13 cellular contexts compared by ENCODE assay signal in the genomic region with DNA sequence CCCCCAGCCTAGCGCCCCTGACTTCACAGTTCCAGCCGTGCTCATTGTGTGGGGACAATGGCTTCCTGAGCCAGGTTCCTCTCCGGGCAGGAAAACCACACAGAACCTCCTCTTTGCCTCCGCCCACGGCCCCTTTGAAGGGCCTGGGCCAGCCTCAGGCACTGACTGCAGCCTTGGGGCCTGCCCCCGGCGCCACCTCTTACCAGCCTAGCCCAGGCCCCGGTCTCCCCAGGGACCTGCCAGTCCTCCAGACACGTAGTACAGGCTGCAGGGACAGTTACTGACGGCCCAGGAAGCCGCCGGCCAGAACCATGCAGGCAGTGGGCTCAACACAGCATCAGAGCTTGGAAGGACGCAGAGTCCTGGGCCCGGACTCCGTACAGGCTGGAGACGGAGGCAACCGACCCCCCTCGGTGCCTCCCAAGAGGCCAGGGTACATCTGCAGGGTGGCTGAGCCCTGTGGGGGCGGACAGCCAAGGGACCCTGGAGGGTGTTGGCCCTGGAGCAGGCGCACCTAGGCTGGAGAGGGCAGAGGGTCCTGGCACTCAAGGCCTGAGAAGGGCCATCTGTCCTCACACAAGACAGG. TPM values are rescaled to one million over a fixed set of nuclear protein-coding genes. Genes with fewer than 3 reads are reported as not detected.
A peak's percentile ranks its signal among the peaks of the same experiment; 100 is the strongest.
DNase-seq lines count a peak whose midpoint lies in the region; ATAC-seq, FAIRE-seq and TF ChIP-seq lines count a peak whose summit lies in the region.
"Had no signal": no experiment of that assay in that cellular context is flagged by ENCODE, and none has a peak within 500 bp of the region (broad histone marks: within the 10 kb centered on the region; RNA-seq: fewer than 3 reads in every experiment).

No MANE protein-coding gene starts in this region.

- H3K9me3 ChIP-seq in HepG2 (ENCODE audit: low read length) (no peaks in the 10 kb centered on the region), right lobe of liver (no peaks in the 10 kb centered on the region), kidney (ENCODE audit: control insufficient read depth in 1 of 2, low read length in 2 of 2) (no peaks in the 10 kb centered on the region), OCI-LY7 (ENCODE audit: low read length) (no peaks in the 10 kb centered on the region)
- H3K9me3 ChIP-seq: transverse colon had no signal

- TF ChIP-seq POLR2A in HepG2 (IDR thresholded peaks at IDR 0.05; ENCODE audit: insufficient read depth in 1 of 2, low read depth in 2 of 2, low read length in 2 of 2) (no peak), right lobe of liver (IDR thresholded peaks at IDR 0.05) (no peak)

- H3K4me1 Mint-ChIP-seq in activated naive CD4-positive, alpha-beta T cell treated with anti-CD3 and anti-CD28 coated beads, Interleukin-2, amount 10 ng/mL, durations not matched to agents 7 days and 5 days: peaks cover 25% of the 10 kb centered on the region
- H3K4me1 Mint-ChIP-seq in stimulated activated naive CD8-positive, alpha-beta T cell treated with anti-CD3 and anti-CD28 coated beads, Interleukin-15, Interleukin-2, amounts not matched to agents 100 ng/mL and 50 ng/mL, for 24 hours (ENCODE audit: low read depth): peaks cover 14% of the 10 kb centered on the region

- H3K9me2 ChIP-seq in OCI-LY7 (ENCODE audit: insufficient read depth, low read length): no peaks in the 10 kb centered on the region

- no peak overlapping the region for H2AFZ ChIP-seq in HepG2 (ENCODE audit: low read length)
- H2AFZ ChIP-seq in OCI-LY7 (ENCODE audit: low read length): no peak overlapping the region

- H3K4me3 ChIP-seq in HepG2 (replicated peaks in 1 of 3; ENCODE audit: insufficient read depth in 1 of 3, low read depth in 2 of 3, low read length in 3 of 3) (peak overlapping the region in 1 of 3 experiments; percentile 36; a peak in 1 of 6 replicates), right lobe of liver (no peak overlapping the region), kidney (ENCODE audit: low read length in 2 of 2) (no peak overlapping the region), OCI-LY7 (ENCODE audit: low read depth, low read length, poor library complexity, severe bottlenecking) (no peak overlapping the region)
- H3K4me3 ChIP-seq: transverse colon had no signal

- no peak for TF ChIP-seq EP300 in HepG2 (IDR thresholded peaks at IDR 0.05; ENCODE audit: low read depth in 2 of 2, low read length in 2 of 2)
- no peak for TF ChIP-seq EP300 in HepG2 (CRISPR knock-in tag; IDR thresholded peaks at IDR 0.05; ENCODE audit: borderline replicate concordance)

- no peak for DNase-seq in HepG2 (ENCODE audit: low spot score)
- no peak for DNase-seq in right lobe of liver
- DNase-seq in NCI-H526 treated with DMSO at 0.1 percent for 48 hours (lab: John Stamatoyannopoulos, UW): peak; percentile 18
- peak; percentile 68 for DNase-seq in activated naive CD4-positive, alpha-beta T cell treated with anti-CD3 and anti-CD28 coated beads, Interleukin-2, amount 10 ng/mL, durations not matched to agents 7 days and 5 days
- no peak for DNase-seq in kidney tubule cell (ENCODE audit: low spot score)
- DNase-seq in kidney: no peak
- no peak for DNase-seq in OCI-LY7 (ENCODE audit: low spot score)
- DNase-seq: stimulated activated CD4-positive, alpha-beta T cell treated with anti-CD3 and anti-CD28 coated beads, Interleukin-1b, Interleukin-23, amount 100 ng/mL, for 48 hours; transverse colon had no signal

- peak; percentile 7 for ATAC-seq in HepG2
- no peak for ATAC-seq in right lobe of liver

- CTCF ChIA-PET in HepG2 (lab: Yijun Ruan, JAX; ENCODE audit: low intra/inter-chr PET ratio, low total read pairs) (interaction anchor here (1.6 to 1.7 kb wide), 2 partner anchors 150 kb away, joined by 7 to 12 read pairs; no protein-coding TSS in a partner anchor), OCI-LY7 (lab: Charles Lee; ENCODE audit: unreplicated experiment) (no interaction called here)
- CTCF ChIA-PET in activated naive CD4-positive, alpha-beta T cell treated with anti-CD3 and anti-CD28 coated beads, Interleukin-2, amount 10 ng/mL, durations not matched to agents 7 days and 5 days (lab: Charles Lee): interaction anchor here (0.9 to 5.6 kb wide), 7 partner anchors 112 to 149 kb away, joined by 3 to 31 read pairs (median 4); a partner anchor contains a TSS

- no CpG with 5 or more reads among the region's 20 CpGs for WGBS in HepG2 (ENCODE audit: low lambda C conversion rate)
- 20% methylated on average over 2 of the region's 20 CpGs for WGBS in right lobe of liver (ENCODE audit: insufficient coverage, low coverage, low lambda C conversion rate, missing lambda C conversion rate)

- H3K27ac ChIP-seq in HepG2 (ENCODE audit: extremely low read length, insufficient read depth, low read length): no peak overlapping the region
- no peak overlapping the region for H3K27ac ChIP-seq in right lobe of liver
- H3K27ac ChIP-seq in kidney (ENCODE audit: low read depth in 2 of 2, low read length in 2 of 2): no peak overlapping the region
- no peak overlapping the region for H3K27ac ChIP-seq in OCI-LY7 (ENCODE audit: low read depth, low read length, poor library complexity, severe bottlenecking)
- H3K27ac ChIP-seq: transverse colon, VCaP had no signal

- no peaks in the 10 kb centered on the region for H3K9me3 Mint-ChIP-seq in activated naive CD4-positive, alpha-beta T cell treated with anti-CD3 and anti-CD28 coated beads, Interleukin-2, amount 10 ng/mL, durations not matched to agents 7 days and 5 days
- no peaks in the 10 kb centered on the region for H3K9me3 Mint-ChIP-seq in stimulated activated naive CD8-positive, alpha-beta T cell treated with anti-CD3 and anti-CD28 coated beads, Interleukin-15, Interleukin-2, amounts not matched to agents 100 ng/mL and 50 ng/mL, for 24 hours
- H3K9me3 Mint-ChIP-seq: CD4-positive, alpha-beta memory T cell had no signal

- no peak overlapping the region for H3K4me3 Mint-ChIP-seq in activated naive CD4-positive, alpha-beta T cell treated with anti-CD3 and anti-CD28 coated beads, Interleukin-2, amount 10 ng/mL, durations not matched to agents 7 days and 5 days
- H3K4me3 Mint-ChIP-seq in stimulated activated naive CD8-positive, alpha-beta T cell treated with anti-CD3 and anti-CD28 coated beads, Interleukin-15, Interleukin-2, amounts not matched to agents 100 ng/mL and 50 ng/mL, for 24 hours: peak overlapping the region; percentile 20

- TF ChIP-seq CTCF in HepG2 (CRISPR knock-in tag; IDR thresholded peaks at IDR 0.05): no peak
- no peak for TF ChIP-seq CTCF in right lobe of liver (IDR thresholded peaks at IDR 0.05)
- TF ChIP-seq CTCF in kidney (IDR thresholded peaks at IDR 0.05; ENCODE audit: borderline replicate concordance, extremely low read depth, insufficient read depth): no peak
- TF ChIP-seq CTCF in OCI-LY7 (conservative IDR thresholded peaks at IDR 0.05; ENCODE audit: low read length): no peak

- no peak overlapping the region for H3K27ac Mint-ChIP-seq in activated naive CD4-positive, alpha-beta T cell treated with anti-CD3 and anti-CD28 coated beads, Interleukin-2, amount 10 ng/mL, durations not matched to agents 7 days and 5 days
- no peak overlapping the region for H3K27ac Mint-ChIP-seq in stimulated activated naive CD8-positive, alpha-beta T cell treated with anti-CD3 and anti-CD28 coated beads, Interleukin-15, Interleukin-2, amounts not matched to agents 100 ng/mL and 50 ng/mL, for 24 hours

- in situ Hi-C loops in HepG2 (cut with HindIII; ENCODE audit: extremely low pct_ligation_motif_present, low pct_unique_long_range_greater_than_20kb): loop anchor here (5.0 kb wide), 1 partner anchor 80 kb away; no protein-coding TSS in a partner anchor

- H3K4me2 ChIP-seq in HepG2 (ENCODE audit: low read depth, low read length) (0 out of 2 replicates have a peak overlapping the region, but pooled peaks have one; percentile 10), OCI-LY7 (ENCODE audit: low read length) (no peak overlapping the region)

- H3K79me2 ChIP-seq in HepG2 (ENCODE audit: insufficient read depth, low read length) (no peaks in the 10 kb centered on the region), OCI-LY7 (ENCODE audit: insufficient read depth, low read depth, low read length) (no peaks in the 10 kb centered on the region)

- intact Hi-C loops in HepG2 (cut with micrococcal nuclease; ENCODE audit: unreplicated experiment) (no loop called here), right lobe of liver (cut with DNase I) (loop anchor here (5.0 to 10.0 kb wide), 2 partner anchors 83 to 150 kb away; no protein-coding TSS in a partner anchor), kidney (cut with DNase I) (loop anchor here (5.0 kb wide), 1 partner anchor 150 kb away; no protein-coding TSS in a partner anchor), OCI-LY7 (cut with micrococcal nuclease; ENCODE audit: unreplicated experiment) (loop anchor here (2.0 kb wide), 1 partner anchor 81 kb away; no protein-coding TSS in a partner anchor)

- FAIRE-seq in HepG2 (lab: Jason Lieb, UNC) (no peak), kidney (lab: Jason Lieb, UNC) (no peak)
- FAIRE-seq: bronchial epithelial cell had no signal

- H3K4me1 ChIP-seq in HepG2 (ENCODE audit: insufficient read depth, low read length): peaks cover 36% of the 10 kb centered on the region
- H3K4me1 ChIP-seq in right lobe of liver: peaks cover 0 to 22% (median 8%) of the 10 kb centered on the region in 4 donors
- H3K4me1 ChIP-seq in kidney (ENCODE audit: control insufficient read depth in 1 of 2, insufficient read depth in 1 of 2, low read depth in 1 of 2, low read length in 2 of 2): peaks cover 6 to 39% of the 10 kb centered on the region in 2 donors
- no peaks in the 10 kb centered on the region for H3K4me1 ChIP-seq in OCI-LY7 (ENCODE audit: insufficient read depth, low read length, poor library complexity, severe bottlenecking)

- POLR2A ChIA-PET in HepG2 (lab: Yijun Ruan, JAX): no interaction called here
- POLR2A ChIA-PET in OCI-LY7 (lab: Charles Lee): interaction anchor here (0.5 kb wide), 1 partner anchor 17 kb away, joined by 3 read pairs; no protein-coding TSS in a partner anchor

- H3K27me3 ChIP-seq in HepG2 (ENCODE audit: control insufficient read depth in 1 of 2, insufficient read depth in 2 of 2, low read length in 2 of 2): peaks cover 9 to 53% of the 10 kb centered on the region in 2 experiments; a peak in 4 of 5 replicates
- H3K27me3 ChIP-seq in right lobe of liver: no peaks in the 10 kb centered on the region

- no peaks in the 10 kb centered on the region for H4K20me1 ChIP-seq in HepG2 (ENCODE audit: insufficient read depth, low read length)
- H4K20me1 ChIP-seq in OCI-LY7 (ENCODE audit: insufficient read depth, low read length): no peaks in the 10 kb centered on the region

- no peaks in the 10 kb centered on the region for H3K36me3 ChIP-seq in HepG2 (replicated peaks in 1 of 2; ENCODE audit: control insufficient read depth in 1 of 2, insufficient read depth in 2 of 2, low read length in 2 of 2)
- H3K36me3 ChIP-seq in right lobe of liver: no peaks in the 10 kb centered on the region
- H3K36me3 ChIP-seq in kidney (ENCODE audit: control insufficient read depth in 1 of 2, insufficient read depth in 2 of 2, low read length in 2 of 2): no peaks in the 10 kb centered on the region
- H3K36me3 ChIP-seq in OCI-LY7 (ENCODE audit: insufficient read depth, low read length): no peaks in the 10 kb centered on the region
- H3K36me3 ChIP-seq: transverse colon had no signal

- no peak for TF ChIP-seq RAD21 in HepG2 (CRISPR knock-in tag; IDR thresholded peaks at IDR 0.05)

- H3K9ac ChIP-seq in HepG2 (ENCODE audit: insufficient read depth, low read depth, low read length) (no peak overlapping the region), kidney (ENCODE audit: low read length in 2 of 2) (no peak overlapping the region)

- no peaks in the 10 kb centered on the region for H3K36me3 Mint-ChIP-seq in activated naive CD4-positive, alpha-beta T cell treated with anti-CD3 and anti-CD28 coated beads, Interleukin-2, amount 10 ng/mL, durations not matched to agents 7 days and 5 days
- no peaks in the 10 kb centered on the region for H3K36me3 Mint-ChIP-seq in stimulated activated naive CD8-positive, alpha-beta T cell treated with anti-CD3 and anti-CD28 coated beads, Interleukin-15, Interleukin-2, amounts not matched to agents 100 ng/mL and 50 ng/mL, for 24 hours (ENCODE audit: low read depth)
- H3K36me3 Mint-ChIP-seq: CD4-positive, alpha-beta memory T cell had no signal

- H3K27me3 Mint-ChIP-seq in activated naive CD4-positive, alpha-beta T cell treated with anti-CD3 and anti-CD28 coated beads, Interleukin-2, amount 10 ng/mL, durations not matched to agents 7 days and 5 days: peaks cover 59% of the 10 kb centered on the region
- H3K27me3 Mint-ChIP-seq in stimulated activated naive CD8-positive, alpha-beta T cell treated with anti-CD3 and anti-CD28 coated beads, Interleukin-15, Interleukin-2, amounts not matched to agents 100 ng/mL and 50 ng/mL, for 24 hours: peaks cover 9% of the 10 kb centered on the region

- BruUV-seq in HepG2 (replicated peaks; lab: Mats Ljungman, UMichigan) (no TSS peak), OCI-LY7 (replicated peaks; lab: Mats Ljungman, UMichigan) (no TSS peak)

RNA-seq across cellular contexts. Expression of a gene that starts 20.9 kb away (rescaled TPM):
- total RNA-seq in HepG2 (2016; rRNA removed; fragmentation: Illumina TruSeq; extraction: Trizol) (4.0 and 5.8 TPM in 2 replicates), right lobe of liver (10 to 100 TPM in 5 of 6 experiments, 1 to 10 TPM in 1; 9.0 to 27.4 (median 11.4) TPM), kidney (48.6 TPM), OCI-LY7 (2022) (37.0 and 37.5 TPM in 2 replicates)
- 9.0 and 9.9 TPM in 2 replicates for total RNA-seq in HepG2 (2016; cell fraction: cytosol; rRNA removed; fragmentation: Illumina TruSeq; extraction: Trizol; ENCODE audit: low read depth)
- 4.4 and 5.8 TPM in 2 replicates for total RNA-seq in HepG2 (2016; cell fraction: insoluble cytoplasmic fraction; rRNA removed; fragmentation: Illumina TruSeq; extraction: Trizol)
- total RNA-seq in HepG2 (2016; cell fraction: membrane; rRNA removed; fragmentation: Illumina TruSeq; extraction: Trizol): 7.1 and 10.6 TPM in 2 replicates
- 2.4 and 2.7 TPM in 2 replicates for total RNA-seq in HepG2 (2016; cell fraction: nucleus; rRNA removed; fragmentation: Illumina TruSeq; extraction: Trizol)
- polyA plus RNA-seq in HepG2 (2011; rRNA removed) (6.1 and 6.7 TPM in 2 replicates), kidney (ENCODE audit: insufficient read depth, low read depth, low replicate concordance) (59.1 TPM)
- 5.7 and 9.2 TPM in 2 replicates for polyA plus RNA-seq in HepG2 (2011; cell fraction: cytosol; rRNA removed)
- 5.6 and 6.5 TPM in 2 replicates for polyA plus RNA-seq in HepG2 (2011; cell fraction: nucleus; rRNA removed)
- 4.5 and 5.4 TPM in 2 replicates for polyA plus RNA-seq in HepG2 (2012)
- polyA plus RNA-seq in HepG2 (2016; cell fraction: cytosol; fragmentation: Illumina TruSeq; extraction: Trizol; ENCODE audit: low read depth): 11.3 and 13.8 TPM in 2 replicates
- 4.0 and 5.1 TPM in 2 replicates for polyA plus RNA-seq in HepG2 (2016; cell fraction: insoluble cytoplasmic fraction; fragmentation: Illumina TruSeq; extraction: Trizol; ENCODE audit: low read depth)
- 7.8 and 10.1 TPM in 2 replicates for polyA plus RNA-seq in HepG2 (2016; cell fraction: membrane; fragmentation: Illumina TruSeq; extraction: Trizol; ENCODE audit: low read depth)
- polyA plus RNA-seq in HepG2 (2016; cell fraction: nucleus; fragmentation: Illumina TruSeq; extraction: Trizol; ENCODE audit: insufficient read depth, low read depth): 5.5 and 5.6 TPM in 2 replicates
- 3.5 and 4.3 TPM in 2 replicates for polyA minus RNA-seq in HepG2 (2011; rRNA and poly(A)+ RNA removed; ENCODE audit: low replicate concordance)
- polyA minus RNA-seq in HepG2 (2011; cell fraction: cytosol; rRNA and poly(A)+ RNA removed): 1.3 and 3.4 TPM in 2 replicates
- polyA minus RNA-seq in HepG2 (2011; cell fraction: nucleus; rRNA and poly(A)+ RNA removed): 1.3 and 1.9 TPM in 2 replicates
- total RNA-seq in OCI-LY7 (2014; rRNA removed; shearing (Covaris generic)): 19.5 and 32.1 TPM in 2 replicates

RNA-seq across cellular contexts. Expression of a gene that starts 33.4 kb away (rescaled TPM):
- 0.04 TPM in 1 of 2 replicates, not detected in the other for total RNA-seq in HepG2 (2016; rRNA removed; fragmentation: Illumina TruSeq; extraction: Trizol)
- total RNA-seq in HepG2 (2016; cell fraction: cytosol; rRNA removed; fragmentation: Illumina TruSeq; extraction: Trizol; ENCODE audit: low read depth): not detected in 2 replicates
- not detected in 2 replicates for total RNA-seq in HepG2 (2016; cell fraction: insoluble cytoplasmic fraction; rRNA removed; fragmentation: Illumina TruSeq; extraction: Trizol)
- not detected in 2 replicates for total RNA-seq in HepG2 (2016; cell fraction: membrane; rRNA removed; fragmentation: Illumina TruSeq; extraction: Trizol)
- total RNA-seq in HepG2 (2016; cell fraction: nucleus; rRNA removed; fragmentation: Illumina TruSeq; extraction: Trizol): not detected in 2 replicates
- polyA plus RNA-seq in HepG2 (2011; rRNA removed): 0.16 and 0.22 TPM in 2 replicates
- polyA plus RNA-seq in HepG2 (2011; cell fraction: cytosol; rRNA removed): 0.04 and 0.10 TPM in 2 replicates
- polyA plus RNA-seq in HepG2 (2011; cell fraction: nucleus; rRNA removed): 1.3 and 3.3 TPM in 2 replicates
- polyA plus RNA-seq in HepG2 (2012): 0.16 TPM in 1 of 2 replicates, not detected in the other
- not detected in 2 replicates for polyA plus RNA-seq in HepG2 (2016; cell fraction: cytosol; fragmentation: Illumina TruSeq; extraction: Trizol; ENCODE audit: low read depth)
- not detected in 2 replicates for polyA plus RNA-seq in HepG2 (2016; cell fraction: insoluble cytoplasmic fraction; fragmentation: Illumina TruSeq; extraction: Trizol; ENCODE audit: low read depth)
- not detected in 2 replicates for polyA plus RNA-seq in HepG2 (2016; cell fraction: membrane; fragmentation: Illumina TruSeq; extraction: Trizol; ENCODE audit: low read depth)
- polyA plus RNA-seq in HepG2 (2016; cell fraction: nucleus; fragmentation: Illumina TruSeq; extraction: Trizol; ENCODE audit: insufficient read depth, low read depth): not detected in 2 replicates
- polyA minus RNA-seq in HepG2 (2011; rRNA and poly(A)+ RNA removed; ENCODE audit: low replicate concordance): 0.36 and 6.6 TPM in 2 replicates
- 0.44 TPM in 1 of 2 replicates, not detected in the other for polyA minus RNA-seq in HepG2 (2011; cell fraction: cytosol; rRNA and poly(A)+ RNA removed)
- polyA minus RNA-seq in HepG2 (2011; cell fraction: nucleus; rRNA and poly(A)+ RNA removed): 0.13 TPM in 1 of 2 replicates, not detected in the other
- total RNA-seq in right lobe of liver: 1 to 10 TPM; 1.1 to 3.5 (median 1.2) TPM
- total RNA-seq in kidney: 26.1 TPM
- 6.3 TPM for polyA plus RNA-seq in kidney (ENCODE audit: insufficient read depth, low read depth, low replicate concordance)
- 4.0 and 5.0 TPM in 2 replicates for total RNA-seq in OCI-LY7 (2014; rRNA removed; shearing (Covaris generic))
- total RNA-seq in OCI-LY7 (2022): 6.0 and 6.5 TPM in 2 replicates
- polyA plus RNA-seq: CD4-positive, alpha-beta memory T cell had no signal

RNA-seq across cellular contexts. Expression of a gene that starts 46.3 kb away (rescaled TPM):
- total RNA-seq in HepG2 (2016; rRNA removed; fragmentation: Illumina TruSeq; extraction: Trizol): not detected in 2 replicates
- total RNA-seq in HepG2 (2016; cell fraction: cytosol; rRNA removed; fragmentation: Illumina TruSeq; extraction: Trizol; ENCODE audit: low read depth): not detected in 2 replicates
- not detected in 2 replicates for total RNA-seq in HepG2 (2016; cell fraction: insoluble cytoplasmic fraction; rRNA removed; fragmentation: Illumina TruSeq; extraction: Trizol)
- not detected in 2 replicates for total RNA-seq in HepG2 (2016; cell fraction: membrane; rRNA removed; fragmentation: Illumina TruSeq; extraction: Trizol)
- not detected in 2 replicates for total RNA-seq in HepG2 (2016; cell fraction: nucleus; rRNA removed; fragmentation: Illumina TruSeq; extraction: Trizol)
- polyA plus RNA-seq in HepG2 (2011; rRNA removed): not detected in 2 replicates
- not detected in 2 replicates for polyA plus RNA-seq in HepG2 (2011; cell fraction: cytosol; rRNA removed)
- polyA plus RNA-seq in HepG2 (2011; cell fraction: nucleus; rRNA removed): not detected in 2 replicates
- 0.08 and 0.11 TPM in 2 replicates for polyA plus RNA-seq in HepG2 (2012)
- polyA plus RNA-seq in HepG2 (2016; cell fraction: cytosol; fragmentation: Illumina TruSeq; extraction: Trizol; ENCODE audit: low read depth): not detected in 2 replicates
- polyA plus RNA-seq in HepG2 (2016; cell fraction: insoluble cytoplasmic fraction; fragmentation: Illumina TruSeq; extraction: Trizol; ENCODE audit: low read depth): not detected in 2 replicates
- not detected in 2 replicates for polyA plus RNA-seq in HepG2 (2016; cell fraction: membrane; fragmentation: Illumina TruSeq; extraction: Trizol; ENCODE audit: low read depth)
- not detected in 2 replicates for polyA plus RNA-seq in HepG2 (2016; cell fraction: nucleus; fragmentation: Illumina TruSeq; extraction: Trizol; ENCODE audit: insufficient read depth, low read depth)
- 40.4 TPM in 1 of 2 replicates, not detected in the other for polyA minus RNA-seq in HepG2 (2011; rRNA and poly(A)+ RNA removed; ENCODE audit: low replicate concordance)
- polyA minus RNA-seq in HepG2 (2011; cell fraction: cytosol; rRNA and poly(A)+ RNA removed): not detected in 2 replicates
- polyA minus RNA-seq in HepG2 (2011; cell fraction: nucleus; rRNA and poly(A)+ RNA removed): 0.26 TPM in 1 of 2 replicates, not detected in the other
- total RNA-seq in right lobe of liver: 10 to 100 TPM; 16.5 to 25.0 (median 17.7) TPM
- 38.9 TPM for total RNA-seq in kidney
- polyA plus RNA-seq in kidney (ENCODE audit: insufficient read depth, low read depth, low replicate concordance): 33.3 TPM
- 27.9 and 30.0 TPM in 2 replicates for total RNA-seq in OCI-LY7 (2014; rRNA removed; shearing (Covaris generic))
- total RNA-seq in OCI-LY7 (2022): 5.7 and 6.9 TPM in 2 replicates

Comparison
In these comparisons a context has a peak if more than half of its experiments do, and no peak if none do; other contexts are left out.
1. RNA of a gene that starts 46.3 kb away (total RNA-seq): 38.9 TPM in kidney (single experiment), 5.7 to 30.0 TPM in OCI-LY7 and 16.5 to 25.0 TPM in right lobe of liver; not detected in HepG2; every median in the first group is over 4 times any median in the second.
2. DNase-seq: peak in NCI-H526 treated with DMSO at 0.1 percent for 48 hours (single experiment) and activated naive CD4-positive, alpha-beta T cell treated with anti-CD3 and anti-CD28 coated beads, Interleukin-2, amount 10 ng/mL, durations not matched to agents 7 days and 5 days (single experiment); none in HepG2 (single experiment), right lobe of liver (0 of 3), kidney tubule cell (single experiment), kidney (single experiment) and OCI-LY7 (single experiment).